ENCODE assay signal across 20 cellular contexts in genomic region chr12:46064548-46064947, GRCh38.
DNase-seq lines count a peak whose midpoint lies in the region; ATAC-seq, FAIRE-seq and TF ChIP-seq lines count a peak whose summit lies in the region.
"Had no signal": no experiment of that assay in that cellular context is flagged by ENCODE, and none has a peak within 500 bp of the region (broad histone marks: within the 10 kb centered on the region; RNA-seq: fewer than 3 reads in every experiment).

No MANE protein-coding gene starts in this region.

- FAIRE-seq in K562 (lab: Jason Lieb, UNC): no peak
- FAIRE-seq: A549, D721Med, G401.6, GM12892 had no signal

- in situ Hi-C loops in IMR-90 (cut with MboI; ENCODE audit: low sequenced_read_pairs): no loop called here
- in situ Hi-C loops in K562 (cut with MboI): no loop called here

- no peaks in the 10 kb centered on the region for H3K9me1 ChIP-seq in IMR-90 (ENCODE audit: insufficient read depth, low read length)
- H3K9me1 ChIP-seq in K562 (ENCODE audit: control insufficient read depth, insufficient read depth, low read length): no peaks in the 10 kb centered on the region

- whole genome bisulfite sequencing in IMR-90 (ENCODE audit: extremely low coverage in 2 of 2, insufficient read length in 1 of 2), 2 experiments: no CpG with 5 or more reads among the region's 2 CpGs
- WGBS in K562 (ENCODE audit: insufficient coverage, low coverage, missing lambda C conversion rate): 23% methylated on average over 2 of the region's 2 CpGs
- WGBS in upper lobe of left lung, 2 donors: 80 to 94% methylated on average over 2 of the region's 2 CpGs

- no peaks in the 10 kb centered on the region for H3K79me1 ChIP-seq in IMR-90 (ENCODE audit: low read depth in 1 of 2, low read length in 2 of 2)

- H3K9ac ChIP-seq in IMR-90 (ENCODE audit: low read depth, low read length) (no peak overlapping the region), K562 (ENCODE audit: insufficient read depth in 1 of 2, low read depth in 2 of 2, low read length in 2 of 2) (no peak overlapping the region)
- H3K9ac ChIP-seq: BLaER1 treated with 17β-estradiol and CSF1 and Interleukin-3, amounts not matched to agents 10 nM and 100 nM had no signal

- H3K27ac ChIP-seq in IMR-90 (ENCODE audit: insufficient read depth, low read length): no peak overlapping the region
- H3K27ac ChIP-seq in K562 (ENCODE audit: extremely low read depth, low read depth, low read length): no peak overlapping the region
- no peak overlapping the region for H3K27ac ChIP-seq in upper lobe of left lung
- H3K27ac ChIP-seq: 22Rv1, A549, C4-2B had no signal

- dilution Hi-C loops in IMR-90 (cut with HindIII; ENCODE audit: low sequenced_read_pairs, unreplicated experiment): no loop called here

- TF ChIP-seq RAD21 in IMR-90 (IDR thresholded peaks at IDR 0.05; ENCODE audit: low read length): no peak
- no peak for TF ChIP-seq RAD21 in K562 (CRISPR knock-in tag; conservative IDR thresholded peaks at IDR 0.05 in 1 of 2, IDR thresholded peaks at IDR 0.05 in 1 of 2)

- H2AFZ ChIP-seq in IMR-90 (replicated peaks; ENCODE audit: low read length, poor library complexity) (no peak overlapping the region), K562 (ENCODE audit: low read depth, low read length) (peak overlapping the region; percentile 18; the same call in 1 of the 2 replicates)

- no peaks in the 10 kb centered on the region for H3K27me3 Mint-ChIP-seq in T-cell
- H3K27me3 Mint-ChIP-seq: B cell had no signal

- H3K27me3 ChIP-seq in GM06990 (replicated peaks; ENCODE audit: control insufficient read depth, insufficient read depth, low read length) (no peaks in the 10 kb centered on the region), IMR-90 (ENCODE audit: control insufficient read depth, insufficient read depth, low read length) (peaks cover 4% of the 10 kb centered on the region), K562 (ENCODE audit: control insufficient read depth in 2 of 2, insufficient read depth in 2 of 2, low read length in 2 of 2) (no peaks in the 10 kb centered on the region; a peak in 1 of 5 replicates), upper lobe of left lung (no peaks in the 10 kb centered on the region)
- H3K27me3 ChIP-seq: BLaER1 treated with 17β-estradiol and CSF1 and Interleukin-3, amounts not matched to agents 10 nM and 100 nM had no signal

- no peak overlapping the region for H2AK9ac ChIP-seq in IMR-90 (replicated peaks; ENCODE audit: low read depth, low read length, poor library complexity)

- no peaks in the 10 kb centered on the region for H3K79me2 ChIP-seq in K562 (ENCODE audit: control insufficient read depth, insufficient read depth, low read length)

- H3K4ac ChIP-seq in IMR-90 (ENCODE audit: low read depth, low read length): no peak overlapping the region

- H3K4me3 ChIP-seq in GM06990 (replicated peaks; ENCODE audit: low read depth, low read length) (no peak overlapping the region), IMR-90 (ENCODE audit: insufficient read depth, low read depth, low read length) (no peak overlapping the region), K562 (no peak overlapping the region), upper lobe of left lung (no peak overlapping the region)
- H3K4me3 ChIP-seq: A549; BLaER1 treated with 17β-estradiol and CSF1 and Interleukin-3, amounts not matched to agents 10 nM and 100 nM had no signal

- no peak overlapping the region for H3K14ac ChIP-seq in IMR-90 (replicated peaks; ENCODE audit: low read depth, low read length)

- no peak overlapping the region for H2BK120ac ChIP-seq in IMR-90 (ENCODE audit: low read depth, low read length)

- H3K36me3 ChIP-seq in GM06990 (ENCODE audit: control insufficient read depth, insufficient read depth, low read length): no peaks in the 10 kb centered on the region
- no peaks in the 10 kb centered on the region for H3K36me3 ChIP-seq in IMR-90 (ENCODE audit: control insufficient read depth, insufficient read depth, low read length)
- H3K36me3 ChIP-seq in K562 (ENCODE audit: control insufficient read depth, insufficient read depth, low read length): no peaks in the 10 kb centered on the region
- H3K36me3 ChIP-seq in upper lobe of left lung: no peaks in the 10 kb centered on the region
- H3K36me3 ChIP-seq: BLaER1 treated with 17β-estradiol and CSF1 and Interleukin-3, amounts not matched to agents 10 nM and 100 nM had no signal

- TF ChIP-seq EP300 in K562 (IDR thresholded peaks at IDR 0.05; ENCODE audit: low read length) (no peak), upper lobe of left lung (IDR thresholded peaks at IDR 0.05) (no peak)

- no peak overlapping the region for H4K5ac ChIP-seq in IMR-90 (ENCODE audit: low read depth, low read length)

- no peak overlapping the region for H3K27ac Mint-ChIP-seq in T-cell
- H3K27ac Mint-ChIP-seq: B cell; CD4-positive, alpha-beta T cell; CD8-positive, alpha-beta T cell had no signal

- no peaks in the 10 kb centered on the region for H3K36me3 Mint-ChIP-seq in T-cell
- H3K36me3 Mint-ChIP-seq: CD8-positive, alpha-beta T cell had no signal

- H2BK15ac ChIP-seq in IMR-90 (ENCODE audit: low read depth, low read length): no peak overlapping the region

- no peaks in the 10 kb centered on the region for H3K4me1 Mint-ChIP-seq in T-cell

- H2BK5ac ChIP-seq in IMR-90 (ENCODE audit: low read depth, low read length, poor library complexity, severe bottlenecking): no peak overlapping the region

- no peaks in the 10 kb centered on the region for H3K9me3 ChIP-seq in IMR-90 (ENCODE audit: control insufficient read depth, insufficient read depth, low read length)
- no peaks in the 10 kb centered on the region for H3K9me3 ChIP-seq in K562 (replicated peaks; ENCODE audit: control insufficient read depth, insufficient read depth, low read depth, low read length)
- no peaks in the 10 kb centered on the region for H3K9me3 ChIP-seq in upper lobe of left lung

- H3K4me2 ChIP-seq in IMR-90 (ENCODE audit: low read depth, low read length) (no peak overlapping the region), K562 (ENCODE audit: insufficient read depth, low read length) (no peak overlapping the region)
- H3K4me2 ChIP-seq: A549 had no signal

- POLR2A ChIA-PET in IMR-90 (lab: Charles Lee; ENCODE audit: unreplicated experiment): no interaction called here
- POLR2A ChIA-PET in K562 (lab: Yijun Ruan, JAX): no interaction called here
- POLR2A ChIA-PET in T-cell (lab: Charles Lee): no interaction called here

- CTCF ChIA-PET in IMR-90 (lab: Yijun Ruan, JAX): no interaction called here
- CTCF ChIA-PET in K562 (lab: Yijun Ruan, JAX; ENCODE audit: low intra/inter-chr PET ratio): no interaction called here
- CTCF ChIA-PET in T-cell (lab: Charles Lee): no interaction called here

- no peak overlapping the region for H3K18ac ChIP-seq in IMR-90 (ENCODE audit: low read depth, low read length)

- DNase-seq in GM06990 (ENCODE audit: extremely low read depth, insufficient read length): peak; percentile 36
- DNase-seq in IMR-90: no peak
- no peak for DNase-seq in K562 (ENCODE audit: extremely low read depth in 1 of 4, low spot score in 3 of 4)
- no peak for DNase-seq in upper lobe of left lung
- no peak for DNase-seq in T-cell
- DNase-seq: AML-193; Caco-2; Calu3; CD4-positive, alpha-beta T cell; CD8-positive, alpha-beta T cell; DMS79 treated with DMSO at 0.1 percent for 48 hours; GF-D8 had no signal

- no peak overlapping the region for H2AK5ac ChIP-seq in IMR-90 (ENCODE audit: low read depth, low read length)

- ATAC-seq in IMR-90 (ENCODE audit: low read depth): no peak
- no peak for ATAC-seq in K562
- ATAC-seq in upper lobe of left lung (ENCODE audit: low FRiP score in 2 of 2): no peak
- ATAC-seq in T-cell (replicated peaks in 1 of 4): no peak
- ATAC-seq: A549; CD8-positive, alpha-beta T cell had no signal

- H3K56ac ChIP-seq in IMR-90 (ENCODE audit: extremely low read depth, insufficient read depth, low read length): 0 out of 2 replicates have a peak overlapping the region, but pooled peaks have one; percentile 1

- no peak for TF ChIP-seq POLR2A in IMR-90 (IDR thresholded peaks at IDR 0.05; ENCODE audit: low read depth, low read length)
- TF ChIP-seq POLR2A in K562 (conservative IDR thresholded peaks at IDR 0.05): no peak
- TF ChIP-seq POLR2A in upper lobe of left lung (IDR thresholded peaks at IDR 0.05): no peak

- TF ChIP-seq CTCF in GM06990 (IDR thresholded peaks at IDR 0.05; ENCODE audit: insufficient read depth, low read length, poor library complexity, severe bottlenecking) (no peak), IMR-90 (conservative IDR thresholded peaks at IDR 0.05; ENCODE audit: low read depth, low read length) (no peak), K562 (IDR thresholded peaks at IDR 0.05 in 2 of 3, conservative IDR thresholded peaks at IDR 0.05 in 1 of 3; ENCODE audit: insufficient read depth in 2 of 3, low read depth in 1 of 3, low read length in 3 of 3) (no peak), upper lobe of left lung (IDR thresholded peaks at IDR 0.05) (no peak)

- intact Hi-C loops in IMR-90 (cut with micrococcal nuclease) (no loop called here), K562 (cut with micrococcal nuclease) (no loop called here)

- H2BK20ac ChIP-seq in IMR-90 (ENCODE audit: low read depth, low read length): no peak overlapping the region

- no peak overlapping the region for H3K4me3 Mint-ChIP-seq in T-cell
- H3K4me3 Mint-ChIP-seq: B cell; CD4-positive, alpha-beta T cell; CD8-positive, alpha-beta T cell had no signal

- no peak overlapping the region for H4K91ac ChIP-seq in IMR-90 (ENCODE audit: insufficient read depth, low read depth, low read length)

- peaks cover 0 to 2% (median 2%) of the 10 kb centered on the region in 3 donors for H3K9me3 Mint-ChIP-seq in T-cell

- H3K23ac ChIP-seq in IMR-90 (ENCODE audit: low read depth, low read length): no peak overlapping the region

- BruUV-seq in IMR-90 (replicated peaks; lab: Mats Ljungman, UMichigan): no TSS peak
- no TSS peak for BruUV-seq in K562 (replicated peaks; lab: Mats Ljungman, UMichigan)

- H3K4me1 ChIP-seq in IMR-90 (ENCODE audit: control insufficient read depth, insufficient read depth, low read length) (no peaks in the 10 kb centered on the region), K562 (replicated peaks in 1 of 2; ENCODE audit: control insufficient read depth in 2 of 2, insufficient read depth in 2 of 2, low read length in 2 of 2) (no peaks in the 10 kb centered on the region; a peak in 1 of 5 replicates), upper lobe of left lung (no peaks in the 10 kb centered on the region)
- H3K4me1 ChIP-seq: A549, Caco-2 had no signal

- H4K8ac ChIP-seq in IMR-90 (ENCODE audit: low read depth in 2 of 2, low read length in 2 of 2): no peak overlapping the region

- H4K20me1 ChIP-seq in IMR-90 (ENCODE audit: insufficient read depth, low read length): no peaks in the 10 kb centered on the region
- no peaks in the 10 kb centered on the region for H4K20me1 ChIP-seq in K562 (replicated peaks; ENCODE audit: control insufficient read depth, insufficient read depth, low read length)
- H4K20me1 ChIP-seq: BLaER1 treated with 17β-estradiol and CSF1 and Interleukin-3, amounts not matched to agents 10 nM and 100 nM had no signal

TF ChIP-seq in IMR-90, 13 proteins besides CTCF, POLR2A, EP300 and RAD21 (continues in another document):
- TF ChIP-seq MAZ (IDR thresholded peaks at IDR 0.05; ENCODE audit: borderline replicate concordance, low read depth, low read length) (no peak), CHD1 (IDR thresholded peaks at IDR 0.05; ENCODE audit: low read depth, low read length) (no peak)

TF ChIP-seq in K562, 482 proteins besides CTCF, POLR2A, EP300 and RAD21 (continues in another document):
- no peak for TF ChIP-seq MAZ (CRISPR knock-in tag; conservative IDR thresholded peaks at IDR 0.05 in 1 of 2, IDR thresholded peaks at IDR 0.05 in 1 of 2)
- TF ChIP-seq ZNF644 (tag; IDR thresholded peaks at IDR 0.05; ENCODE audit: low read depth): no peak
